ENCODE assay signal across 1 cellular context in genomic region chr2:203782262-203782976, GRCh38.
TF ChIP-seq lines count a peak whose summit lies in the region.

No MANE protein-coding gene starts in this region.

TF ChIP-seq in HepG2, 621 proteins besides CTCF, POLR2A, EP300 and RAD21 (continued from another document and continues in another):
- TF ChIP-seq ZNF512B (CRISPR knock-in tag; IDR thresholded peaks at IDR 0.05; ENCODE audit: borderline replicate concordance) = no peak
- TF ChIP-seq PRPF4 (IDR thresholded peaks at IDR 0.05; ENCODE audit: low read depth, low read length, poor library complexity, severe bottlenecking) = no peak
- TF ChIP-seq, protein P1, sequence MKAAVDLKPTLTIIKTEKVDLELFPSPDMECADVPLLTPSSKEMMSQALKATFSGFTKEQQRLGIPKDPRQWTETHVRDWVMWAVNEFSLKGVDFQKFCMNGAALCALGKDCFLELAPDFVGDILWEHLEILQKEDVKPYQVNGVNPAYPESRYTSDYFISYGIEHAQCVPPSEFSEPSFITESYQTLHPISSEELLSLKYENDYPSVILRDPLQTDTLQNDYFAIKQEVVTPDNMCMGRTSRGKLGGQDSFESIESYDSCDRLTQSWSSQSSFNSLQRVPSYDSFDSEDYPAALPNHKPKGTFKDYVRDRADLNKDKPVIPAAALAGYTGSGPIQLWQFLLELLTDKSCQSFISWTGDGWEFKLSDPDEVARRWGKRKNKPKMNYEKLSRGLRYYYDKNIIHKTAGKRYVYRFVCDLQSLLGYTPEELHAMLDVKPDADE (CRISPR knock-in tag; IDR thresholded peaks at IDR 0.05) = no peak
- TF ChIP-seq SMAD3 (CRISPR knock-in tag; IDR thresholded peaks at IDR 0.05) = 0 out of 2 replicates have a peak, but pooled peaks have one; percentile 49
- TF ChIP-seq PHF8 (CRISPR knock-in tag; IDR thresholded peaks at IDR 0.05) = no peak
- no peak for TF ChIP-seq PBX2 (CRISPR knock-in tag; IDR thresholded peaks at IDR 0.05)
- TF ChIP-seq, protein P2, sequence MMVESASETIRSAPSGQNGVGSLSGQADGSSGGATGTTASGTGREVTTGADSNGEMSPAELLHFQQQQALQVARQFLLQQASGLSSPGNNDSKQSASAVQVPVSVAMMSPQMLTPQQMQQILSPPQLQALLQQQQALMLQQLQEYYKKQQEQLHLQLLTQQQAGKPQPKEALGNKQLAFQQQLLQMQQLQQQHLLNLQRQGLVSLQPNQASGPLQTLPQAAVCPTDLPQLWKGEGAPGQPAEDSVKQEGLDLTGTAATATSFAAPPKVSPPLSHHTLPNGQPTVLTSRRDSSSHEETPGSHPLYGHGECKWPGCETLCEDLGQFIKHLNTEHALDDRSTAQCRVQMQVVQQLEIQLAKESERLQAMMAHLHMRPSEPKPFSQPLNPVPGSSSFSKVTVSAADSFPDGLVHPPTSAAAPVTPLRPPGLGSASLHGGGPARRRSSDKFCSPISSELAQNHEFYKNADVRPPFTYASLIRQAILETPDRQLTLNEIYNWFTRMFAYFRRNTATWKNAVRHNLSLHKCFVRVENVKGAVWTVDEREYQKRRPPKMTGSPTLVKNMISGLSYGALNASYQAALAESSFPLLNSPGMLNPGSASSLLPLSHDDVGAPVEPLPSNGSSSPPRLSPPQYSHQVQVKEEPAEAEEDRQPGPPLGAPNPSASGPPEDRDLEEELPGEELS (CRISPR knock-in tag; IDR thresholded peaks at IDR 0.05) = peak; percentile 20; the same call in 1 of the 2 replicates
- no peak for TF ChIP-seq ZNF343 (CRISPR knock-in tag; IDR thresholded peaks at IDR 0.05)
- no peak for TF ChIP-seq ZNF737 (CRISPR knock-in tag; IDR thresholded peaks at IDR 0.05; ENCODE audit: borderline replicate concordance)
- peak; percentile 26; the same call in 1 of the 2 replicates for TF ChIP-seq KLF12 (CRISPR knock-in tag; IDR thresholded peaks at IDR 0.05; ENCODE audit: borderline replicate concordance)
- TF ChIP-seq TARDBP (CRISPR knock-in tag; IDR thresholded peaks at IDR 0.05) = 0 out of 2 replicates have a peak, but pooled peaks have one; percentile 35
- TF ChIP-seq, protein P3, sequence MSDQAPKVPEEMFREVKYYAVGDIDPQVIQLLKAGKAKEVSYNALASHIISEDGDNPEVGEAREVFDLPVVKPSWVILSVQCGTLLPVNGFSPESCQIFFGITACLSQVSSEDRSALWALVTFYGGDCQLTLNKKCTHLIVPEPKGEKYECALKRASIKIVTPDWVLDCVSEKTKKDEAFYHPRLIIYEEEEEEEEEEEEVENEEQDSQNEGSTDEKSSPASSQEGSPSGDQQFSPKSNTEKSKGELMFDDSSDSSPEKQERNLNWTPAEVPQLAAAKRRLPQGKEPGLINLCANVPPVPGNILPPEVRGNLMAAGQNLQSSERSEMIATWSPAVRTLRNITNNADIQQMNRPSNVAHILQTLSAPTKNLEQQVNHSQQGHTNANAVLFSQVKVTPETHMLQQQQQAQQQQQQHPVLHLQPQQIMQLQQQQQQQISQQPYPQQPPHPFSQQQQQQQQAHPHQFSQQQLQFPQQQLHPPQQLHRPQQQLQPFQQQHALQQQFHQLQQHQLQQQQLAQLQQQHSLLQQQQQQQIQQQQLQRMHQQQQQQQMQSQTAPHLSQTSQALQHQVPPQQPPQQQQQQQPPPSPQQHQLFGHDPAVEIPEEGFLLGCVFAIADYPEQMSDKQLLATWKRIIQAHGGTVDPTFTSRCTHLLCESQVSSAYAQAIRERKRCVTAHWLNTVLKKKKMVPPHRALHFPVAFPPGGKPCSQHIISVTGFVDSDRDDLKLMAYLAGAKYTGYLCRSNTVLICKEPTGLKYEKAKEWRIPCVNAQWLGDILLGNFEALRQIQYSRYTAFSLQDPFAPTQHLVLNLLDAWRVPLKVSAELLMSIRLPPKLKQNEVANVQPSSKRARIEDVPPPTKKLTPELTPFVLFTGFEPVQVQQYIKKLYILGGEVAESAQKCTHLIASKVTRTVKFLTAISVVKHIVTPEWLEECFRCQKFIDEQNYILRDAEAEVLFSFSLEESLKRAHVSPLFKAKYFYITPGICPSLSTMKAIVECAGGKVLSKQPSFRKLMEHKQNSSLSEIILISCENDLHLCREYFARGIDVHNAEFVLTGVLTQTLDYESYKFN (CRISPR knock-in tag; conservative IDR thresholded peaks at IDR 0.05) = no peak
- TF ChIP-seq MTF1 (CRISPR knock-in tag; IDR thresholded peaks at IDR 0.05) = no peak
- no peak for TF ChIP-seq RAD51 (IDR thresholded peaks at IDR 0.05; ENCODE audit: borderline replicate concordance)
- TF ChIP-seq, protein P4, sequence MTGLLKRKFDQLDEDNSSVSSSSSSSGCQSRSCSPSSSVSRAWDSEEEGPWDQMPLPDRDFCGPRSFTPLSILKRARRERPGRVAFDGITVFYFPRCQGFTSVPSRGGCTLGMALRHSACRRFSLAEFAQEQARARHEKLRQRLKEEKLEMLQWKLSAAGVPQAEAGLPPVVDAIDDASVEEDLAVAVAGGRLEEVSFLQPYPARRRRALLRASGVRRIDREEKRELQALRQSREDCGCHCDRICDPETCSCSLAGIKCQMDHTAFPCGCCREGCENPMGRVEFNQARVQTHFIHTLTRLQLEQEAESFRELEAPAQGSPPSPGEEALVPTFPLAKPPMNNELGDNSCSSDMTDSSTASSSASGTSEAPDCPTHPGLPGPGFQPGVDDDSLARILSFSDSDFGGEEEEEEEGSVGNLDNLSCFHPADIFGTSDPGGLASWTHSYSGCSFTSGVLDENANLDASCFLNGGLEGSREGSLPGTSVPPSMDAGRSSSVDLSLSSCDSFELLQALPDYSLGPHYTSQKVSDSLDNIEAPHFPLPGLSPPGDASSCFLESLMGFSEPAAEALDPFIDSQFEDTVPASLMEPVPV (CRISPR knock-in tag; IDR thresholded peaks at IDR 0.05) = no peak
- TF ChIP-seq NFATC3 (CRISPR knock-in tag; IDR thresholded peaks at IDR 0.05) = no peak
- TF ChIP-seq, protein P5, sequence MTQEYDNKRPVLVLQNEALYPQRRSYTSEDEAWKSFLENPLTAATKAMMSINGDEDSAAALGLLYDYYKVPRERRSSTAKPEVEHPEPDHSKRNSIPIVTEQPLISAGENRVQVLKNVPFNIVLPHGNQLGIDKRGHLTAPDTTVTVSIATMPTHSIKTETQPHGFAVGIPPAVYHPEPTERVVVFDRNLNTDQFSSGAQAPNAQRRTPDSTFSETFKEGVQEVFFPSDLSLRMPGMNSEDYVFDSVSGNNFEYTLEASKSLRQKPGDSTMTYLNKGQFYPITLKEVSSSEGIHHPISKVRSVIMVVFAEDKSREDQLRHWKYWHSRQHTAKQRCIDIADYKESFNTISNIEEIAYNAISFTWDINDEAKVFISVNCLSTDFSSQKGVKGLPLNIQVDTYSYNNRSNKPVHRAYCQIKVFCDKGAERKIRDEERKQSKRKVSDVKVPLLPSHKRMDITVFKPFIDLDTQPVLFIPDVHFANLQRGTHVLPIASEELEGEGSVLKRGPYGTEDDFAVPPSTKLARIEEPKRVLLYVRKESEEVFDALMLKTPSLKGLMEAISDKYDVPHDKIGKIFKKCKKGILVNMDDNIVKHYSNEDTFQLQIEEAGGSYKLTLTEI (CRISPR knock-in tag; conservative IDR thresholded peaks at IDR 0.05) = no peak
- TF ChIP-seq ZNF354B (CRISPR knock-in tag; IDR thresholded peaks at IDR 0.05) = no peak
- TF ChIP-seq MAFK (conservative IDR thresholded peaks at IDR 0.05 in 1 of 2, IDR thresholded peaks at IDR 0.05 in 1 of 2; ENCODE audit: low read length in 2 of 2) = no peak
- TF ChIP-seq GABPA (IDR thresholded peaks at IDR 0.05; ENCODE audit: low read depth, low read length) = no peak
- TF ChIP-seq GABPA (CRISPR knock-in tag; IDR thresholded peaks at IDR 0.05; ENCODE audit: low read depth) = no peak
- no peak for TF ChIP-seq ZSCAN30 (CRISPR knock-in tag; IDR thresholded peaks at IDR 0.05)
- TF ChIP-seq, protein P6, sequence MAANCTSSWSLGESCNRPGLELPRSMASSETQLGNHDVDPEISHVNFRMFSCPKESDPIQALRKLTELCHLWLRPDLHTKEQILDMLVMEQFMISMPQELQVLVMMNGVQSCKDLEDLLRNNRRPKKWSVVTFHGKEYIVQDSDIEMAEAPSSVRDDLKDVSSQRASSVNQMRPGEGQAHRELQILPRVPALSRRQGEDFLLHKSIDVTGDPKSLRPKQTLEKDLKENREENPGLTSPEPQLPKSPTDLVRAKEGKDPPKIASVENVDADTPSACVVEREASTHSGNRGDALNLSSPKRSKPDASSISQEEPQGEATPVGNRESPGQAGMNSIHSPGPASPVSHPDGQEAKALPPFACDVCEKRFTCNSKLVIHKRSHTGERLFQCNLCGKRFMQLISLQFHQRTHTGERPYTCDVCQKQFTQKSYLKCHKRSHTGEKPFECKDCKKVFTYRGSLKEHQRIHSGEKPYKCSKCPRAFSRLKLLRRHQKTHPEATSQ (CRISPR knock-in tag; IDR thresholded peaks at IDR 0.05; ENCODE audit: borderline replicate concordance) = 0 out of 2 replicates have a peak, but pooled peaks have one; percentile 47
- no peak for TF ChIP-seq TAF15 (IDR thresholded peaks at IDR 0.05; ENCODE audit: low read depth, low read length, poor library complexity, severe bottlenecking)
- no peak for TF ChIP-seq RBFOX2 (IDR thresholded peaks at IDR 0.05; ENCODE audit: low read depth, low read length)
- no peak for TF ChIP-seq HES4 (CRISPR knock-in tag; IDR thresholded peaks at IDR 0.05; ENCODE audit: borderline replicate concordance)
- TF ChIP-seq SMARCC2 (IDR thresholded peaks at IDR 0.05) = no peak
- TF ChIP-seq, protein P7, sequence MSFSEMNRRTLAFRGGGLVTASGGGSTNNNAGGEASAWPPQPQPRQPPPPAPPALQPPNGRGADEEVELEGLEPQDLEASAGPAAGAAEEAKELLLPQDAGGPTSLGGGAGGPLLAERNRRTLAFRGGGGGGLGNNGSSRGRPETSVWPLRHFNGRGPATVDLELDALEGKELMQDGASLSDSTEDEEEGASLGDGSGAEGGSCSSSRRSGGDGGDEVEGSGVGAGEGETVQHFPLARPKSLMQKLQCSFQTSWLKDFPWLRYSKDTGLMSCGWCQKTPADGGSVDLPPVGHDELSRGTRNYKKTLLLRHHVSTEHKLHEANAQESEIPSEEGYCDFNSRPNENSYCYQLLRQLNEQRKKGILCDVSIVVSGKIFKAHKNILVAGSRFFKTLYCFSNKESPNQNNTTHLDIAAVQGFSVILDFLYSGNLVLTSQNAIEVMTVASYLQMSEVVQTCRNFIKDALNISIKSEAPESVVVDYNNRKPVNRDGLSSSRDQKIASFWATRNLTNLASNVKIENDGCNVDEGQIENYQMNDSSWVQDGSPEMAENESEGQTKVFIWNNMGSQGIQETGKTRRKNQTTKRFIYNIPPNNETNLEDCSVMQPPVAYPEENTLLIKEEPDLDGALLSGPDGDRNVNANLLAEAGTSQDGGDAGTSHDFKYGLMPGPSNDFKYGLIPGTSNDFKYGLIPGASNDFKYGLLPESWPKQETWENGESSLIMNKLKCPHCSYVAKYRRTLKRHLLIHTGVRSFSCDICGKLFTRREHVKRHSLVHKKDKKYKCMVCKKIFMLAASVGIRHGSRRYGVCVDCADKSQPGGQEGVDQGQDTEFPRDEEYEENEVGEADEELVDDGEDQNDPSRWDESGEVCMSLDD (CRISPR knock-in tag; IDR thresholded peaks at IDR 0.05; ENCODE audit: borderline replicate concordance) = no peak
- TF ChIP-seq ZNF800 (CRISPR knock-in tag; IDR thresholded peaks at IDR 0.05) = no peak
- no peak for TF ChIP-seq PCBP1 (IDR thresholded peaks at IDR 0.05; ENCODE audit: borderline replicate concordance, low read depth, low read length)
- TF ChIP-seq, protein P8, sequence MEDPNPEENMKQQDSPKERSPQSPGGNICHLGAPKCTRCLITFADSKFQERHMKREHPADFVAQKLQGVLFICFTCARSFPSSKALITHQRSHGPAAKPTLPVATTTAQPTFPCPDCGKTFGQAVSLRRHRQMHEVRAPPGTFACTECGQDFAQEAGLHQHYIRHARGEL (CRISPR knock-in tag; IDR thresholded peaks at IDR 0.05) = no peak
- TF ChIP-seq CHD2 (IDR thresholded peaks at IDR 0.05; ENCODE audit: low read depth, low read length) = no peak
- no peak for TF ChIP-seq TAF1 (CRISPR knock-in tag; IDR thresholded peaks at IDR 0.05)
- no peak for TF ChIP-seq ZNF891 (CRISPR knock-in tag; IDR thresholded peaks at IDR 0.05)
